In the genomic region with DNA sequence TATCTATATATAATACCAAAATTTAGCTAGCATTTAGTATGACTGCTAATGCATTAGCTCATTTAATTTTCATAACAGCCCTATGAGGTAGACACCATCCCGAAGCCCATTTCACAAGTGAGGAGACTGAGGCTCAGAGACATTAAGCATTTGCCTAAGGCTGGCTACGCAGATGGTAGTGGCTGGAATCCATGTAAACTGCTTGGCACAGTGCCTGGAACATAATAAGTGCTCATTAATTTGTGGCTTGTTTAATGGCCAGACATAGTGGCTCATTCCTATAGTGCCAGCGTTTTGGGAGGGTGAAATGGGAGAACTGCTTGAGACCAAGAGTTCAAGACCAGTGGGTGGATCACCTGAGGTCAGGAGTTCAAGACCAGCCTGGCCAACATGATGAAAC, we compare ENCODE assay signal across 20 cellular contexts.
"Had no signal": no experiment of that assay in that cellular context is flagged by ENCODE, and none has a peak within 500 bp of the region (broad histone marks: within the 10 kb centered on the region; RNA-seq: fewer than 3 reads in every experiment).

No MANE protein-coding gene starts in this region.

- DNase-seq: activated CD4-positive, alpha-beta memory T cell treated with anti-CD3 and anti-CD28 coated beads, Interleukin-2, amount 10 ng/mL, durations not matched to agents 7 days and 5 days; activated CD4-positive, alpha-beta T cell treated with anti-CD3 and anti-CD28 coated beads for 48 hours; activated effector memory CD4-positive, alpha-beta T cell treated with Interleukin-2 at 50 U/mL for 16 hours; activated naive CD4-positive, alpha-beta T cell treated with anti-CD3 and anti-CD28 coated beads for 36 hours; activated naive CD8-positive, alpha-beta T cell treated with anti-CD3 and anti-CD28 coated beads, Interleukin-2, amount 10 ng/mL, durations not matched to agents 7 days and 5 days; activated T-cell treated with anti-CD3 and anti-CD28 coated beads, Interleukin-2, amount 50 U/mL, for 72 hours; amniotic stem cell; effector memory CD4-positive, alpha-beta T cell; foreskin keratinocyte; lower lobe of right lung; naive thymus-derived CD4-positive, alpha-beta T cell; sigmoid colon; stimulated activated CD4-positive, alpha-beta T cell treated with anti-CD3 and anti-CD28 coated beads, Interleukin-15, amount 100 ng/mL, for 24 hours; stomach had no signal

- H3K4me2 ChIP-seq: smooth muscle cell had no signal

- H3K27me3 ChIP-seq: breast epithelium, sigmoid colon, stomach, suprapubic skin, tibial nerve had no signal

- ATAC-seq: activated T-cell treated with anti-CD3 and anti-CD28 coated beads, Interleukin-2, amount 50 U/mL, for 72 hours; left lobe of liver; lower lobe of right lung; naive thymus-derived CD4-positive, alpha-beta T cell; stimulated activated memory B cell treated with anti-CD40 and anti-IgM and Interleukin-4, amounts not matched to agents 10 μg/mL and 1 μg/mL and 100 μg/mL, for 72 hours had no signal

- H3K27ac ChIP-seq: breast epithelium, foreskin keratinocyte, lower lobe of right lung, sigmoid colon, stomach, suprapubic skin, tibial nerve had no signal

- H3K36me3 ChIP-seq: breast epithelium, lower lobe of right lung, sigmoid colon, stomach, suprapubic skin, tibial nerve had no signal

- H3K4me1 ChIP-seq: breast epithelium, foreskin keratinocyte, tibial nerve had no signal

- H3K9me3 ChIP-seq: breast epithelium, lower lobe of right lung, sigmoid colon, stomach, suprapubic skin, tibial nerve had no signal

- H3K4me3 ChIP-seq: breast epithelium, lower lobe of right lung, sigmoid colon, smooth muscle cell, stomach, suprapubic skin, tibial nerve had no signal
